8 cellular contexts compared by ENCODE assay signal in the genomic region with DNA sequence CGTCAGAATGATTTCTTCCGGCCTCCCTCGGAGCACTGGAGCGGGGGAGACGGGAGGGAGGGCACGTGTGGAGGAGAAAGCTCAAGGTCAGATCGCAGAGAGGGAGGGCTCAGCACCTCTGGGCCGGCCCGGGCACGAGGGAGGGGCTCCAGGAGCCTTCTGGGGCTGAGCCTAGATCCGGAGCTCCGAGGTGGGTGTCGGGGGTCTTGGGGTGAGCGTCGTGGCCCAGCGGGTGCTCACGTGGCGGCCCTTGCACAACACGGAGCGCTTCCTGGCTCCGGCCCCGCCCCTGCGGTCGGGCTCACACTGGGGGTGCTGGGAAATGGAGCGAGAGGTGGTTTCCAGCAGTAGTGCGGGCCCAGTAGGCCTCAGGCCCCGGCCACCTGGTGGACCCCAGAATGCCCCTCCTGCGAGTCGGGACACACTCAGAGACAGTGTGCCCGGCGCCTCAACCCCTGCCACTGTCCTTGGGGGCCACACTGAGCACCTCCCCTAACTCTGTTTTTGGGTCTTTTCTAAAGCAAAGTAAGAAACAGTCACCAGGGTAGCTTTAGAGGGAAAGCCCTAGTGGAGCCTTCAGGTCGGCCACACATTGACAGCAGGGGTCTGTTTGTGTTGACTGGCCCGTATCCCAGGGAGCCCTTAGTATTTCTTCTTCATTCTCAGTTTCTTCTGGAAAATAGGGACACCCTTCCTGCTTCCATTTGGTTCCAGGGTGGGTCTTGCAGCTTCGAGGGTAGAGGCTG. TPM values are rescaled to one million over a fixed set of nuclear protein-coding genes. Genes with fewer than 3 reads are reported as not detected.
DNase-seq lines count a peak whose midpoint lies in the region; ATAC-seq and TF ChIP-seq lines count a peak whose summit lies in the region.

No MANE protein-coding gene starts in this region.

- no peaks in the 10 kb centered on the region for H3K27me3 ChIP-seq in mononuclear cell (ENCODE audit: insufficient read depth, low read length)

- H3K9me3 ChIP-seq in mononuclear cell (ENCODE audit: low read depth, low read length) = no peaks in the 10 kb centered on the region

- H3K36me3 Mint-ChIP-seq in activated CD8-positive, alpha-beta T cell treated with anti-CD3 and anti-CD28 coated beads, Interleukin-2, amount 10 ng/mL, durations not matched to agents 7 days and 5 days (ENCODE audit: low read depth) = peaks cover 43% of the 10 kb centered on the region
- peaks cover 43% of the 10 kb centered on the region for H3K36me3 Mint-ChIP-seq in effector memory CD8-positive, alpha-beta T cell (ENCODE audit: insufficient read depth)

- CTCF ChIA-PET in activated CD8-positive, alpha-beta T cell treated with anti-CD3 and anti-CD28 coated beads, Interleukin-2, amount 10 ng/mL, durations not matched to agents 7 days and 5 days (lab: Charles Lee) = interaction anchor here (0.9 to 6.2 kb wide), 13 partner anchors 10 to 109 kb away, joined by 3 to 55 read pairs (median 5); no protein-coding TSS in a partner anchor

- peak overlapping the region; percentile 92 for H3K27ac Mint-ChIP-seq in activated CD8-positive, alpha-beta T cell treated with anti-CD3 and anti-CD28 coated beads, Interleukin-2, amount 10 ng/mL, durations not matched to agents 7 days and 5 days
- peak overlapping the region; percentile 96 to 98 for H3K27ac Mint-ChIP-seq in effector memory CD8-positive, alpha-beta T cell

- no peaks in the 10 kb centered on the region for H3K9me3 Mint-ChIP-seq in activated CD8-positive, alpha-beta T cell treated with anti-CD3 and anti-CD28 coated beads, Interleukin-2, amount 10 ng/mL, durations not matched to agents 7 days and 5 days (ENCODE audit: insufficient read depth)
- H3K9me3 Mint-ChIP-seq in effector memory CD8-positive, alpha-beta T cell = no peaks in the 10 kb centered on the region

- TF ChIP-seq CTCF in HFF-Myc (IDR thresholded peaks at IDR 0.05; ENCODE audit: low read depth, low read length, missing control alignments) = no peak
- TF ChIP-seq CTCF in NB4 (IDR thresholded peaks at IDR 0.05; ENCODE audit: low read depth, low read length) = no peak

- peak; percentile 1 for DNase-seq in NCI-H1092 treated with DMSO at 0.1 percent for 48 hours (lab: John Stamatoyannopoulos, UW)
- no peak for DNase-seq in NCI-H1092 (lab: John Stamatoyannopoulos, UW)
- no peak for DNase-seq in HFF-Myc (ENCODE audit: extremely low read depth, low read depth)
- DNase-seq in NB4 (ENCODE audit: low read depth) = peak; percentile 92
- DNase-seq in activated CD8-positive, alpha-beta T cell treated with anti-CD3 and anti-CD28 coated beads, Interleukin-2, amount 10 ng/mL, durations not matched to agents 7 days and 5 days = peak; percentile 82
- DNase-seq in effector memory CD8-positive, alpha-beta T cell = peak; percentile 68 to 72 (median 70)
- DNase-seq in stimulated activated CD8-positive, alpha-beta memory T cell treated with anti-CD3 and anti-CD28 coated beads, Interleukin-4, amount 100 ng/mL, for 1 hour (ENCODE audit: low read depth in 2 of 2, low spot score in 1 of 2) = peak; percentile 30 to 54

- peaks cover 77% of the 10 kb centered on the region for H3K4me1 Mint-ChIP-seq in activated CD8-positive, alpha-beta T cell treated with anti-CD3 and anti-CD28 coated beads, Interleukin-2, amount 10 ng/mL, durations not matched to agents 7 days and 5 days (ENCODE audit: low read depth)
- H3K4me1 Mint-ChIP-seq in effector memory CD8-positive, alpha-beta T cell (ENCODE audit: low read depth in 2 of 2) = peaks cover 24 to 41% of the 10 kb centered on the region in 2 donors

- H3K27me3 Mint-ChIP-seq in activated CD8-positive, alpha-beta T cell treated with anti-CD3 and anti-CD28 coated beads, Interleukin-2, amount 10 ng/mL, durations not matched to agents 7 days and 5 days (ENCODE audit: low read depth) = no peaks in the 10 kb centered on the region
- H3K27me3 Mint-ChIP-seq in effector memory CD8-positive, alpha-beta T cell = no peaks in the 10 kb centered on the region

- peak overlapping the region; percentile 86 for H3K4me3 Mint-ChIP-seq in activated CD8-positive, alpha-beta T cell treated with anti-CD3 and anti-CD28 coated beads, Interleukin-2, amount 10 ng/mL, durations not matched to agents 7 days and 5 days
- peak overlapping the region; percentile 84 for H3K4me3 Mint-ChIP-seq in effector memory CD8-positive, alpha-beta T cell

- TF ChIP-seq POLR2A in NB4 (IDR thresholded peaks at IDR 0.05; ENCODE audit: extremely low read depth, insufficient read length) = no peak

- H3K4me1 ChIP-seq in mononuclear cell (ENCODE audit: insufficient read depth, low read length) = peaks cover 88% of the 10 kb centered on the region

- ATAC-seq in activated CD8-positive, alpha-beta T cell treated with anti-CD3 and anti-CD28 coated beads, Interleukin-2, amount 10 ng/mL, durations not matched to agents 7 days and 5 days = peak; percentile 66
- peak; percentile 72 for ATAC-seq in effector memory CD8-positive, alpha-beta T cell (replicated peaks)

- H3K4me3 ChIP-seq in HFF-Myc (replicated peaks; ENCODE audit: low read depth, low read length) = peak overlapping the region; percentile 91
- peak overlapping the region; percentile 94 for H3K4me3 ChIP-seq in NB4 (ENCODE audit: low read depth, low read length)
- H3K4me3 ChIP-seq in mononuclear cell (ENCODE audit: low read length) = peak overlapping the region; percentile 79

- POLR2A ChIA-PET in activated CD8-positive, alpha-beta T cell treated with anti-CD3 and anti-CD28 coated beads, Interleukin-2, amount 10 ng/mL, durations not matched to agents 7 days and 5 days (lab: Charles Lee) = interaction anchor here (0.6 to 13.3 kb wide), 13 partner anchors 10 to 211 kb away, joined by 3 to 162 read pairs (median 9); no protein-coding TSS in a partner anchor

RNA-seq across cellular contexts. Expression of a gene that starts 0.8 kb away (rescaled TPM):
- 10 to 100 TPM; 74.7 to 77.7 TPM for total RNA-seq in activated CD8-positive, alpha-beta T cell treated with anti-CD3 and anti-CD28 coated beads, Interleukin-2, amount 10 ng/mL, durations not matched to agents 7 days and 5 days
- total RNA-seq in mononuclear cell = 146 TPM

Comparison
In these comparisons a context has a peak if more than half of its experiments do, and no peak if none do; other contexts are left out.
1. DNase-seq: peak in NCI-H1092 treated with DMSO at 0.1 percent for 48 hours (single experiment), NB4 (single experiment), activated CD8-positive, alpha-beta T cell treated with anti-CD3 and anti-CD28 coated beads, Interleukin-2, amount 10 ng/mL, durations not matched to agents 7 days and 5 days (single experiment), effector memory CD8-positive, alpha-beta T cell (3 of 3) and stimulated activated CD8-positive, alpha-beta memory T cell treated with anti-CD3 and anti-CD28 coated beads, Interleukin-4, amount 100 ng/mL, for 1 hour (2 of 2); none in NCI-H1092 (single experiment) and HFF-Myc (single experiment).
2. Peak in every context shown above with its lines, with median percentiles within 50 percentile points of each other: H3K4me3 ChIP-seq.